9 cellular contexts compared by ENCODE assay signal in the genomic region with DNA sequence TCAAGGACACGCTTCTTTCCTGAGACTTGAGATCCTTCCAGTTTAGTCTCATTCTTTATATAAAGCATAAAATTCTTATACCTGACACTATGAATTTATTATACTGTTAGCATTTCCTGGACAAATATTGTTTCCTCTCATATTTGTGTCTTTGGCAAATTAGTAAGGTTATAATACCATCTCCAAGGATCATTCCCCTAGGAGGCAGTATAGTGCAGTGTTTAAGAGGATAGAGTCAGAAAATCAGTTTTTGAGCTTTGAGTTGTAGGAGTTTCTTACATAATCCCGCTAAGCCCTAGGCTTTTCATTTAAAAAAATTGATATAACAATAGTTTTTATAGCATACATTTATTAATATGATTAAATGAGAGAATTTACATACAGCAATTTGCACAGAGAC.
DNase-seq lines count a peak whose midpoint lies in the region; ATAC-seq and TF ChIP-seq lines count a peak whose summit lies in the region.
"Had no signal": no experiment of that assay in that cellular context is flagged by ENCODE, and none has a peak within 500 bp of the region (broad histone marks: within the 10 kb centered on the region; RNA-seq: fewer than 3 reads in every experiment).

No MANE protein-coding gene starts in this region.

- CTCF ChIA-PET in activated CD8-positive, alpha-beta memory T cell treated with anti-CD3 and anti-CD28 coated beads, Interleukin-2, amount 10 ng/mL, durations not matched to agents 7 days and 5 days (lab: Charles Lee), result no interaction called here

- ATAC-seq in RWPE2 (ENCODE audit: low read depth) (no peak), HG02798 (IDR thresholded peaks at IDR 0.05; ENCODE audit: poor library complexity, unreplicated experiment) (no peak), GM19328 (IDR thresholded peaks at IDR 0.05; ENCODE audit: unreplicated experiment) (no peak)
- no peak for ATAC-seq in activated CD8-positive, alpha-beta memory T cell treated with anti-CD3 and anti-CD28 coated beads, Interleukin-2, amount 10 ng/mL, durations not matched to agents 7 days and 5 days

- no peaks in the 10 kb centered on the region for H3K36me3 ChIP-seq in RWPE2 (ENCODE audit: low read depth)

- no peaks in the 10 kb centered on the region for H3K4me1 Mint-ChIP-seq in activated CD8-positive, alpha-beta memory T cell treated with anti-CD3 and anti-CD28 coated beads, Interleukin-2, amount 10 ng/mL, durations not matched to agents 7 days and 5 days
- H3K4me1 Mint-ChIP-seq: activated naive CD4-positive, alpha-beta T cell treated with anti-CD3 and anti-CD28 coated beads, Interleukin-2, amount 10 ng/mL, durations not matched to agents 7 days and 5 days had no signal

- H3K27ac Mint-ChIP-seq in activated CD8-positive, alpha-beta memory T cell treated with anti-CD3 and anti-CD28 coated beads, Interleukin-2, amount 10 ng/mL, durations not matched to agents 7 days and 5 days, result no peak overlapping the region
- H3K27ac Mint-ChIP-seq: activated naive CD4-positive, alpha-beta T cell treated with anti-CD3 and anti-CD28 coated beads, Interleukin-2, amount 10 ng/mL, durations not matched to agents 7 days and 5 days had no signal

- peak; percentile 34 for TF ChIP-seq CTCF in RWPE2 (IDR thresholded peaks at IDR 0.05; ENCODE audit: poor library complexity, severe bottlenecking)

- in situ Hi-C loops in ACHN (cut with HindIII; ENCODE audit: low pct_ligation_motif_present, low pct_unique_long_range_greater_than_20kb, low sequenced_read_pairs), result no loop called here
- in situ Hi-C loops in G401 (cut with HindIII; ENCODE audit: low sequenced_read_pairs), result no loop called here

- H3K9me3 ChIP-seq in RWPE2 (ENCODE audit: severe bottlenecking), result no peaks in the 10 kb centered on the region

- no peak overlapping the region for H3K4me3 Mint-ChIP-seq in activated CD8-positive, alpha-beta memory T cell treated with anti-CD3 and anti-CD28 coated beads, Interleukin-2, amount 10 ng/mL, durations not matched to agents 7 days and 5 days
- H3K4me3 Mint-ChIP-seq: activated naive CD4-positive, alpha-beta T cell treated with anti-CD3 and anti-CD28 coated beads, Interleukin-2, amount 10 ng/mL, durations not matched to agents 7 days and 5 days had no signal

- H3K27me3 Mint-ChIP-seq in activated CD8-positive, alpha-beta memory T cell treated with anti-CD3 and anti-CD28 coated beads, Interleukin-2, amount 10 ng/mL, durations not matched to agents 7 days and 5 days, result no peaks in the 10 kb centered on the region
- H3K27me3 Mint-ChIP-seq: activated naive CD4-positive, alpha-beta T cell treated with anti-CD3 and anti-CD28 coated beads, Interleukin-2, amount 10 ng/mL, durations not matched to agents 7 days and 5 days had no signal

- no peak overlapping the region for H3K4me3 ChIP-seq in RWPE2 (ENCODE audit: severe bottlenecking)

- H3K4me1 ChIP-seq in RWPE2 (ENCODE audit: insufficient read depth, poor library complexity, severe bottlenecking), result no peaks in the 10 kb centered on the region

- peaks cover 8% of the 10 kb centered on the region for H3K9me3 Mint-ChIP-seq in activated CD8-positive, alpha-beta memory T cell treated with anti-CD3 and anti-CD28 coated beads, Interleukin-2, amount 10 ng/mL, durations not matched to agents 7 days and 5 days (ENCODE audit: low read depth)

- H3K27ac ChIP-seq in RWPE2 (ENCODE audit: poor library complexity, severe bottlenecking), result no peak overlapping the region

- H3K27me3 ChIP-seq in RWPE2 (ENCODE audit: insufficient read depth, poor library complexity, severe bottlenecking), result no peaks in the 10 kb centered on the region

- DNase-seq in ACHN, result peak; percentile 35
- DNase-seq in HCEC 1CT, result peak; percentile 37
- no peak for DNase-seq in RWPE2 (ENCODE audit: low spot score)
- peak; percentile 33 for DNase-seq in hepatic stellate cell (ENCODE audit: low spot score)
- no peak for DNase-seq in G401 (ENCODE audit: low spot score)
- no peak for DNase-seq in activated CD8-positive, alpha-beta memory T cell treated with anti-CD3 and anti-CD28 coated beads, Interleukin-2, amount 10 ng/mL, durations not matched to agents 7 days and 5 days
- DNase-seq: activated naive CD4-positive, alpha-beta T cell treated with anti-CD3 and anti-CD28 coated beads, Interleukin-2, amount 10 ng/mL, durations not matched to agents 7 days and 5 days had no signal

- no peaks in the 10 kb centered on the region for H3K36me3 Mint-ChIP-seq in activated CD8-positive, alpha-beta memory T cell treated with anti-CD3 and anti-CD28 coated beads, Interleukin-2, amount 10 ng/mL, durations not matched to agents 7 days and 5 days
- H3K36me3 Mint-ChIP-seq: activated naive CD4-positive, alpha-beta T cell treated with anti-CD3 and anti-CD28 coated beads, Interleukin-2, amount 10 ng/mL, durations not matched to agents 7 days and 5 days had no signal

Comparison
In these comparisons a context has a peak if more than half of its experiments do, and no peak if none do; other contexts are left out.
1. DNase-seq: peak in ACHN (single experiment), HCEC 1CT (single experiment) and hepatic stellate cell (single experiment); none in RWPE2 (single experiment), G401 (single experiment) and activated CD8-positive, alpha-beta memory T cell treated with anti-CD3 and anti-CD28 coated beads, Interleukin-2, amount 10 ng/mL, durations not matched to agents 7 days and 5 days (single experiment).